Comparison of ENCODE assay signal across 19 cellular contexts in the genomic region with DNA sequence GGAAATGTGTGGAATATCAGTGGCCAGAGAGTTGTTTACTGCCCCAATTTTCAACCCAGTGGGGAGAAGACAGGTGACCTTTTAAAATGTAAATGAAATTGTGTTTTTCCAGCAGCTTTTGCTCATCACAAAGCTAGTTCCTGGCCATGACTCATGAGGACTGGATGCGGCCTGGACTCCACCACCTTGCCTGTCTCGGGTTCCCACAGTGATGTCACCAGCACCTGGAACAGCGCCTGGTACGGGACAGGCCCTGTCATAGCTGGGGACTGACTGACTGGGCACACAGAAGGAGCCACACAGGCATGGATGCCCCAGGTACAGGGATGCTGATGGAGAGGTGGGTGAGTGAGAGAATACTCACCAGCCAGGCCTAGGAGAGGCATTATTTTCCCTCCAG.
A peak's percentile ranks its signal among the peaks of the same experiment; 100 is the strongest.
DNase-seq lines count a peak whose midpoint lies in the region; ATAC-seq and TF ChIP-seq lines count a peak whose summit lies in the region.
"Had no signal": no experiment of that assay in that cellular context is flagged by ENCODE, and none has a peak within 500 bp of the region (broad histone marks: within the 10 kb centered on the region; RNA-seq: fewer than 3 reads in every experiment).

No MANE protein-coding gene starts in this region.

- H3K4me1 ChIP-seq in NT2/D1 (ENCODE audit: insufficient read depth, insufficient read length) (peaks cover 3% of the 10 kb centered on the region), heart left ventricle (peaks cover 0 to 5% (median 0%) of the 10 kb centered on the region in 12 donors)

- no peak for ATAC-seq in heart left ventricle
- ATAC-seq in GM19395 (IDR thresholded peaks at IDR 0.05; ENCODE audit: unreplicated experiment), result no peak

- no peaks in the 10 kb centered on the region for H3K9me3 ChIP-seq in NT2/D1 (ENCODE audit: insufficient read depth, low read length)
- no peaks in the 10 kb centered on the region for H3K9me3 ChIP-seq in heart left ventricle
- H3K9me3 ChIP-seq: stomach had no signal

- intact Hi-C loops in heart left ventricle (cut with DNase I), result no loop called here

- no peak overlapping the region for H3K9ac ChIP-seq in NT2/D1 (ENCODE audit: insufficient read length, low read depth)

- H3K36me3 ChIP-seq in NT2/D1 (ENCODE audit: insufficient read depth, insufficient read length, low read length) (no peaks in the 10 kb centered on the region), heart left ventricle (no peaks in the 10 kb centered on the region)
- H3K36me3 ChIP-seq: stomach had no signal

- no peak overlapping the region for H3K27ac ChIP-seq in heart left ventricle
- H3K27ac ChIP-seq: 22Rv1, stomach had no signal

- TF ChIP-seq CTCF in heart left ventricle (IDR thresholded peaks at IDR 0.05), result no peak

- H3K4me3 ChIP-seq in NT2/D1 (ENCODE audit: insufficient read length, low read depth) (no peak overlapping the region), heart left ventricle (no peak overlapping the region)
- H3K4me3 ChIP-seq: stomach had no signal

- DNase-seq in DMS153 (lab: John Stamatoyannopoulos, UW) (peak; percentile 1), DMS153 treated with DMSO at 0.1 percent for 48 hours (lab: John Stamatoyannopoulos, UW; ENCODE audit: unreplicated experiment) (no peak), NT2/D1 (ENCODE audit: low read depth, low spot score) (peak; percentile 13), cerebellum (ENCODE audit: low spot score) (peak; percentile 87), pons (ENCODE audit: low spot score) (peak; percentile 6), heart left ventricle (no peak), ureter (ENCODE audit: low spot score) (no peak)
- DNase-seq: activated CD4-positive, alpha-beta T cell treated with anti-CD3 and anti-CD28 coated beads, Interleukin-2, amount 10 ng/mL, durations not matched to agents 24 days and 14 days; activated CD8-positive, alpha-beta memory T cell treated with anti-CD3 and anti-CD28 coated beads, Interleukin-2, amount 50 U/mL, for 4 hours; Calu3; cortex of kidney; NCI-H1105 treated with DMSO at 0.1 percent for 48 hours; NCI-H2081 treated with DMSO at 0.1 percent for 48 hours; NCI-H69; retina; SHP77 treated with DMSO at 0.1 percent for 48 hours; stomach had no signal

- no peak for TF ChIP-seq POLR2A in heart left ventricle (IDR thresholded peaks at IDR 0.05)

- no peaks in the 10 kb centered on the region for H3K27me3 ChIP-seq in NT2/D1 (ENCODE audit: insufficient read depth, insufficient read length)
- H3K27me3 ChIP-seq in heart left ventricle, result peaks cover 0 to 7% (median 0%) of the 10 kb centered on the region in 9 donors

- 50 to 63% (median 54%) methylated on average over 4 of the region's 4 CpGs for WGBS in heart left ventricle, 4 donors

Comparison
In these comparisons a context has a peak if more than half of its experiments do, and no peak if none do; other contexts are left out.
1. DNase-seq: peak in DMS153 (single experiment), NT2/D1 (single experiment), cerebellum (single experiment) and pons (single experiment); none in DMS153 treated with DMSO at 0.1 percent for 48 hours (single experiment), heart left ventricle (0 of 5) and ureter (single experiment).